27 cellular contexts compared by ENCODE assay signal in the genomic region with DNA sequence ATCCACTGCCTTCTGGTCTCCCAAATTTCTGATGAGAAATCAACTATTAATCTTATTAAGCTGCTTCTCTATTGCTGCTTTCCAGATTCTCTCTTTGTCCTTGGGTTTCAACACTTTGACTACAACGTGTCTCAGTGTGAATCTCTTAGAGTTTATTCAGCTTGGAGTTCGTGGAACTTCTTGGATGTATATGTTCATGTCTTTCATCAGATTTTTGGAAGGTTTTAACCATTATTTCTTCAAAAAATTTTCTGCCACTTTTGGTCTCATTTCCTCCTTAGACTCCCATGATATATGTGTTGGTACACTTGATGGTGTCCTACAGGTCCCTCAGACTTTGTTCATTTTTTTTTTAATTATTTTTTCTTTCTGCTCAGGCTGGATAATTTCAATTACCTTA. TPM values are rescaled to one million over a fixed set of nuclear protein-coding genes. Genes with fewer than 3 reads are reported as not detected.
"Had no signal": no experiment of that assay in that cellular context is flagged by ENCODE, and none has a peak within 500 bp of the region (broad histone marks: within the 10 kb centered on the region; RNA-seq: fewer than 3 reads in every experiment).

No MANE protein-coding gene starts in this region.

- DNase-seq: stimulated activated CD4-positive, alpha-beta T cell treated with anti-CD3 and anti-CD28 coated beads, Interleukin-2, amount 100 ng/mL, for 48 hours; stimulated activated CD4-positive, alpha-beta T cell treated with anti-CD3 and anti-CD28 coated beads, Interleukin-4, amount 100 ng/mL, for 1 hour; stimulated activated CD4-positive, alpha-beta T cell treated with anti-CD3 and anti-CD28 coated beads, Interleukin-4, amount 100 ng/mL, for 24 hours; stimulated activated CD4-positive, alpha-beta T cell treated with anti-CD3 and anti-CD28 coated beads, Interleukin-4, amount 100 ng/mL, for 4 hours; stimulated activated CD8-positive, alpha-beta memory T cell treated with anti-CD3 and anti-CD28 coated beads, Interleukin-4, amount 100 ng/mL, for 48 hours; stimulated activated naive B cell treated with anti-CD40 and anti-IgM and Interleukin-4, amounts not matched to agents 10 μg/mL and 1 μg/mL and 100 μg/mL, for 72 hours; stimulated activated naive CD4-positive, alpha-beta T cell; stimulated activated naive CD4-positive, alpha-beta T cell treated with Interleukin-2 at 50 U/mL for 16 hours; stimulated activated naive CD8-positive, alpha-beta T cell treated with anti-CD3 and anti-CD28 coated beads, Interleukin-15, amount 100 ng/mL, for 72 hours; stimulated activated naive CD8-positive, alpha-beta T cell treated with anti-CD3 and anti-CD28 coated beads, Interleukin-15, Interleukin-2, amounts not matched to agents 100 U/mL and 50 U/mL, for 24 hours; stomach; substantia nigra; testis; thyroid gland; tibial artery; transverse colon; trophoblast cell; upper lobe of left lung; upper lobe of right lung; uterus had no signal

- H3K4me3 ChIP-seq: stomach, suprapubic skin, testis, thoracic aorta, thyroid gland, tibial artery, tibial nerve, transverse colon, upper lobe of left lung, upper lobe of right lung, uterus, vagina had no signal

- H3K27me3 ChIP-seq: stomach, suprapubic skin, testis, thyroid gland, tibial artery, tibial nerve, transverse colon, upper lobe of left lung, upper lobe of right lung, uterus, vagina had no signal

- H3K27ac ChIP-seq: stomach, suprapubic skin, testis, thoracic aorta, thyroid gland, tibial artery, tibial nerve, transverse colon, upper lobe of left lung, upper lobe of right lung, uterus, vagina had no signal

- H3K9me3 ChIP-seq: suprapubic skin, testis, thyroid gland, upper lobe of right lung, uterus, vagina had no signal

- FAIRE-seq: urothelium cell line had no signal

- H3K4me1 ChIP-seq: stomach, suprapubic skin, testis, tibial artery, tibial nerve, transverse colon, upper lobe of left lung, upper lobe of right lung, uterus, vagina had no signal

- H3K36me3 ChIP-seq: stomach, suprapubic skin, thoracic aorta, thyroid gland, tibial artery, tibial nerve, upper lobe of left lung, upper lobe of right lung, uterus, vagina had no signal

- ATAC-seq: stimulated activated effector memory CD8-positive, alpha-beta T cell treated with anti-CD3 and anti-CD28 coated beads, Interleukin-12 subunit alpha, Interleukin-12 subunit beta, amount 100 ng/mL, for 72 hours; stimulated activated memory B cell treated with anti-CD40 and anti-IgM and Interleukin-4, amounts not matched to agents 10 μg/mL and 1 μg/mL and 100 μg/mL, for 72 hours; stimulated activated naive B cell treated with anti-CD40 and anti-IgM and Interleukin-4, amounts not matched to agents 10 μg/mL and 1 μg/mL and 100 μg/mL, for 72 hours; stimulated activated naive CD8-positive, alpha-beta T cell treated with anti-CD3 and anti-CD28 coated beads, Interleukin-15, amount 100 ng/mL, for 72 hours; stimulated activated naive CD8-positive, alpha-beta T cell treated with anti-CD3 and anti-CD28 coated beads, Interleukin-15, Interleukin-2, amounts not matched to agents 100 U/mL and 50 U/mL, for 24 hours; upper lobe of right lung had no signal

RNA-seq across cellular contexts. Expression of gene TICRR, which starts 36.0 kb away (rescaled TPM):
- total RNA-seq: thoracic aorta had no signal
